ENCODE assay signal across 9 cellular contexts in the genomic region with DNA sequence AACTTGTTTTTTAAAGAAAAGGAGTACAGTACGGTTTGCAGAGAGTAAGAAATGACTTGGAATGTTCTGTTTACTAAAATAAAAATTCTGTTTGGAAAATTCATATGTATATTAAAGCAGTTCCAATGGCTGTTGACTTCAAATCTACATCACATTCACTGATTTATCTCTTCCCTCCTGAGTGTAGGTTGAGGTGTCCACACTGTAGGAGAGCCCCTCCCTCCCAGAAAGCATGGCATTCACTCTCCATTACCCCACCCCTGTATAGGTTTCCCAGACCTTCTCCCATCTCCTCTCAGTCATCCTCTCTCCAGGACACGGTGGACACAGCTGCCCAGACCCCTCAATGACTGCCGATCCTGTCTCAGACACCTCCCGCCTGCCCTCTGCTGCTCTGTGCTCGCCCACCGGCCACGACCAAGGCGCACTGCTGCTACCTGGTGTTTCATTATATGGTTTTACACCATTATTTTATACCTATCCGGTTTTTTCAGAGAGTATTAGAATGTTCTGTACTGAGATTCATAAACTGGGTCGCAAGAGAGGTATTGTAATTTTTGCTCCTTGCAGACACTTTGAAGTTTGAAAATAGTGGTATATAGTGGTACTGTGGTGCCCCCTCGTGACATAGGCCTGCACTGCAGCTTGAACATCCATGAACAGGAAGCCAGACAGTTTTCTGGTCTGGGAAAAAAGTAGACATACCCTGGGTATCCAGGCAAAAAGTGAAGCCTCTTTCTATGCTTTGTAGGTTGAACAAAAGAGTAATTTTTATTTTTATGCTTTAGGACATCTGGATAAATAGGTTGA. TPM values are rescaled to one million over a fixed set of nuclear protein-coding genes. Genes with fewer than 3 reads are reported as not detected.
DNase-seq lines count a peak whose midpoint lies in the region; FAIRE-seq and TF ChIP-seq lines count a peak whose summit lies in the region.
"Had no signal": no experiment of that assay in that cellular context is flagged by ENCODE, and none has a peak within 500 bp of the region (broad histone marks: within the 10 kb centered on the region; RNA-seq: fewer than 3 reads in every experiment).

No MANE protein-coding gene starts in this region.

- H3K36me3 ChIP-seq in Karpas-422 (ENCODE audit: insufficient read depth, low read length) (no peaks in the 10 kb centered on the region), ascending aorta (no peaks in the 10 kb centered on the region), small intestine (ENCODE audit: control insufficient read depth in 2 of 2, insufficient read depth in 2 of 2, low read length in 2 of 2) (no peaks in the 10 kb centered on the region)

- H3K4me3 ChIP-seq in Karpas-422 (ENCODE audit: low read length) (no peak overlapping the region), ascending aorta (no peak overlapping the region), small intestine (ENCODE audit: low read depth in 1 of 2, low read length in 2 of 2) (no peak overlapping the region)

- H3K9ac ChIP-seq in Karpas-422 (ENCODE audit: low read length), result no peak overlapping the region

- peaks cover 3% of the 10 kb centered on the region; the same call in 1 of the 2 replicates for H3K4me1 ChIP-seq in Karpas-422 (ENCODE audit: low read length)
- H3K4me1 ChIP-seq in ascending aorta, result no peaks in the 10 kb centered on the region
- no peaks in the 10 kb centered on the region for H3K4me1 ChIP-seq in small intestine (ENCODE audit: control insufficient read depth in 2 of 2, insufficient read depth in 1 of 2, low read depth in 1 of 2, low read length in 1 of 2)

- H3K9me3 ChIP-seq in Karpas-422 (ENCODE audit: low read length) (no peaks in the 10 kb centered on the region), ascending aorta (no peaks in the 10 kb centered on the region), small intestine (ENCODE audit: control insufficient read depth, low read depth) (no peaks in the 10 kb centered on the region)

- FAIRE-seq in GM19239 (lab: Jason Lieb, UNC) (peak; percentile 60), small intestine (lab: Jason Lieb, UNC) (no peak)

- H3K27ac ChIP-seq in Karpas-422 (ENCODE audit: low read length) (no peak overlapping the region), ascending aorta (no peak overlapping the region), small intestine (ENCODE audit: low read depth in 1 of 2, low read length in 1 of 2) (no peak overlapping the region)

- H3K4me2 ChIP-seq in Karpas-422 (ENCODE audit: low read depth, low read length, poor library complexity, severe bottlenecking), result no peak overlapping the region

- intact Hi-C loops in ascending aorta (cut with DNase I), result loop anchor here (2.0 kb wide), 1 partner anchor 225 kb away; no protein-coding TSS in a partner anchor

- no peaks in the 10 kb centered on the region for H4K20me1 ChIP-seq in Karpas-422 (ENCODE audit: insufficient read depth, low read depth, low read length)

- H3K9me2 ChIP-seq in Karpas-422 (replicated peaks; ENCODE audit: insufficient read depth, low read length), result no peaks in the 10 kb centered on the region

- no peak overlapping the region for H2AFZ ChIP-seq in Karpas-422 (ENCODE audit: low read length)

- H3K27me3 ChIP-seq in Karpas-422 (ENCODE audit: low read length) (no peaks in the 10 kb centered on the region), ascending aorta (peaks cover 5% of the 10 kb centered on the region), small intestine (ENCODE audit: control insufficient read depth in 2 of 2, insufficient read depth in 2 of 2, low read length in 2 of 2) (no peaks in the 10 kb centered on the region)

- H3K79me2 ChIP-seq in Karpas-422 (ENCODE audit: low read length), result no peaks in the 10 kb centered on the region

- TF ChIP-seq CTCF in ascending aorta (IDR thresholded peaks at IDR 0.05), result peak; percentile 51 to 68 (median 63)

- peak; percentile 48 for DNase-seq in CD1c-positive myeloid dendritic cell (ENCODE audit: extremely low spot score)
- peak; percentile 4 for DNase-seq in GM19239 (ENCODE audit: insufficient read length, low spot score)
- DNase-seq in Karpas-422, result peak; percentile 81
- DNase-seq in T-helper 2 cell, result peak in 4 of 5 experiments; percentile 11 to 28 (median 24)
- DNase-seq in ascending aorta (ENCODE audit: low spot score in 2 of 2), result peak in 1 of 2 donors; percentile 78
- peak; percentile 28 to 50 for DNase-seq in hippocampal formation (lab: John Stamatoyannopoulos, UW)
- DNase-seq in small intestine, result peak; percentile 24
- no peak for DNase-seq in GF-D8 (lab: John Stamatoyannopoulos, UW)
- DNase-seq: activated B cell treated with CpG ODN at 0.5 μM for 24 hours had no signal

- 16 to 33% (median 25%) methylated on average over 11 of the region's 11 CpGs for WGBS in small intestine, 3 donors

RNA-seq across cellular contexts. Expression of a gene that starts 38.8 kb away (rescaled TPM):
- not detected in 2 replicates for total RNA-seq in Karpas-422 (2014; rRNA removed; shearing (Covaris generic); ENCODE audit: low replicate concordance)
- 11.0 TPM for total RNA-seq in ascending aorta
- polyA plus RNA-seq in small intestine, result 10 to 100 TPM in 2 of 3 donors, 1 to 10 TPM in 1; 5.6 to 42.9 (median 23.0) TPM

Comparison
In these comparisons a context has a peak if more than half of its experiments do, and no peak if none do; other contexts are left out.
1. RNA of a gene that starts 38.8 kb away (total RNA-seq): 11.0 TPM in ascending aorta (single experiment); not detected in Karpas-422; every median in the first group is over 10 times any median in the second.